Comparison of ENCODE assay signal across 8 cellular contexts in the genomic region with DNA sequence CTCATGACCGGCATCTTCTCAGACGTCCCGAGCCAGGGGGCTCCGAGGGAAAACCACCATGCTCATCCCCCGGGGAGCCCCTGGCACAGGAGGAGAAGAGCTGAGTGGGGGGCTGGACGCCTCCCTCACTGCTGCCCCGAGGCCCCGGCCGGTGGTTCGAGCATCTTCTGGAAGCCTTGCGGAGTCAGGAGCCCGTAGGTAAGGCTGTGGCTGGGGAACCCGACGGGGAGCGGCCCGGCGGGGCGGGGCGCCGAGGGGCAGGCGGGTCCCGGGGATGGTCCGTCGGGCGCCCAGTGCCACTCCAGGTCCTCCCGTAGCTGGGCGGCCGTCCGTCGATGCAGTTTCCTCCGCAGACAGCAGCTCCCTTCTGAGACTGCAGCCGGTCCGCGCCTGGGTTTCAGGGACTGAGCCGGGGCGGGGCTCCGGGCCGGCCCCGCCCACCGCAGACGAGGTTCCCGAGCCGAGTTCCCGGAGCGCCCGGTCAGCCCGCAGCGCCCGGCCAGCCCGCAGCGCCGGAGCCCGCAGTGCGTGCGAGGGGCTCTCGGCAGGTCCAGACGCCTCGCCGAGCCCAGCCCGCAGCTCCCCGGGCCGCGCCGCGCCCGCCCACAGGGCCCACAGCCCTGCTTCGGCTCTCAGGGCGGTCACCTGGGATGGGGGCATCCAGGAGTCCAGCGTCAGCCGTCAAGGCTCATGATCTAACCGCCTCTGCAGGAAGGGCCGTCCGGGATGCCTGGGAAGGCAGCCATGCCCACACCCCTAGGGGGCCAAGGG. TPM values are rescaled to one million over a fixed set of nuclear protein-coding genes. Genes with fewer than 3 reads are reported as not detected.
DNase-seq lines count a peak whose midpoint lies in the region; ATAC-seq, FAIRE-seq and TF ChIP-seq lines count a peak whose summit lies in the region.

Gene PGF, minus strand, starts transcription at position 369 of the 771 bp plus-strand sequence. Its CDS starts 355 bp downstream, at position 14.

- no peak within 1 kb of the TSS for H3K27ac Mint-ChIP-seq in activated CD8-positive, alpha-beta T cell treated with anti-CD3 and anti-CD28 coated beads for 36 hours

- H3K9me3 Mint-ChIP-seq in activated CD8-positive, alpha-beta T cell treated with anti-CD3 and anti-CD28 coated beads for 36 hours, result no peaks in the 10 kb centered on the region

- H3K4me1 Mint-ChIP-seq in activated CD8-positive, alpha-beta T cell treated with anti-CD3 and anti-CD28 coated beads for 36 hours (ENCODE audit: low read depth), result no peaks in the 10 kb centered on the region

- H3K27me3 ChIP-seq in mucosa of rectum (ENCODE audit: control insufficient read depth in 2 of 2, insufficient read depth in 2 of 2, low read length in 2 of 2), result no peaks in the 10 kb centered on the region

- FAIRE-seq in urothelium cell line (lab: Jason Lieb, UNC) (peak; percentile 84), RCC 7860 (lab: Jason Lieb, UNC) (no peak)

- TF ChIP-seq CTCF in activated CD8-positive, alpha-beta T cell treated with anti-CD3 and anti-CD28 coated beads for 36 hours (IDR thresholded peaks at IDR 0.05), result no peak

- peak within 1 kb of the TSS; percentile 57 to 59 for H3K4me3 ChIP-seq in mucosa of rectum (ENCODE audit: low read length in 2 of 2)

- H3K4me1 ChIP-seq in mucosa of rectum (ENCODE audit: control insufficient read depth in 2 of 2, insufficient read depth in 2 of 2, low read length in 2 of 2), result peaks cover 17 to 20% of the 10 kb centered on the region in 2 donors

- H3K27me3 Mint-ChIP-seq in activated CD8-positive, alpha-beta T cell treated with anti-CD3 and anti-CD28 coated beads for 36 hours, result peaks cover 10% of the 10 kb centered on the region

- H3K9ac ChIP-seq in mucosa of rectum (ENCODE audit: low read depth in 1 of 2, low read length in 2 of 2), result peak within 1 kb of the TSS; percentile 24 to 51

- peak; percentile 74 for ATAC-seq in activated CD8-positive, alpha-beta T cell treated with anti-CD3 and anti-CD28 coated beads for 36 hours
- peak; percentile 69 for ATAC-seq in esophagus mucosa

- H3K36me3 ChIP-seq in mucosa of rectum (ENCODE audit: control insufficient read depth in 2 of 2, insufficient read depth in 2 of 2, low read length in 2 of 2), result no peaks in the 10 kb centered on the region

- DNase-seq in NCI-H1092 treated with DMSO at 0.1 percent for 48 hours (lab: John Stamatoyannopoulos, UW) (peak; percentile 19), NCI-H1092 (lab: John Stamatoyannopoulos, UW) (no peak), MV-4-11 (lab: John Stamatoyannopoulos, UW) (peak; percentile 1), urothelium cell line (ENCODE audit: low spot score) (peak; percentile 90), RCC 7860 (ENCODE audit: low spot score) (no peak)
- peak; percentile 23 for DNase-seq in activated CD8-positive, alpha-beta T cell treated with anti-CD3 and anti-CD28 coated beads for 36 hours

- no peaks in the 10 kb centered on the region for H3K36me3 Mint-ChIP-seq in activated CD8-positive, alpha-beta T cell treated with anti-CD3 and anti-CD28 coated beads for 36 hours (ENCODE audit: low read depth)

- POLR2A ChIA-PET in activated CD8-positive, alpha-beta T cell treated with anti-CD3 and anti-CD28 coated beads for 36 hours (lab: Charles Lee), result no interaction called here

- intact Hi-C loops in activated CD8-positive, alpha-beta T cell treated with anti-CD3 and anti-CD28 coated beads for 36 hours (cut with micrococcal nuclease), result no loop called here

- CTCF ChIA-PET in activated CD8-positive, alpha-beta T cell treated with anti-CD3 and anti-CD28 coated beads for 36 hours (lab: Charles Lee), result interaction anchor here (0.7 to 1.8 kb wide), 4 partner anchors 8 to 133 kb away, joined by 3 to 4 read pairs (median 4); no protein-coding TSS in a partner anchor

- no peak within 1 kb of the TSS for H3K27ac ChIP-seq in mucosa of rectum (ENCODE audit: low read depth in 2 of 2, low read length in 2 of 2)

- peak within 1 kb of the TSS; percentile 46 for H3K4me3 Mint-ChIP-seq in activated CD8-positive, alpha-beta T cell treated with anti-CD3 and anti-CD28 coated beads for 36 hours

- H3K9me3 ChIP-seq in mucosa of rectum (ENCODE audit: control insufficient read depth in 2 of 2, low read length in 2 of 2), result no peaks in the 10 kb centered on the region

RNA-seq across cellular contexts. Expression of gene PGF, which starts in this region (rescaled TPM):
- under 1 TPM; 0.27 to 0.45 TPM for total RNA-seq in activated CD8-positive, alpha-beta T cell treated with anti-CD3 and anti-CD28 coated beads for 36 hours
- total RNA-seq in esophagus mucosa, result 4.1 TPM

Comparison
In these comparisons a context has a peak if more than half of its experiments do, and no peak if none do; other contexts are left out.
1. DNase-seq: peak in NCI-H1092 treated with DMSO at 0.1 percent for 48 hours (single experiment), MV-4-11 (single experiment) and urothelium cell line (single experiment); none in NCI-H1092 (single experiment) and RCC 7860 (single experiment).
2. Peak in DNase-seq and ATAC-seq in activated CD8-positive, alpha-beta T cell treated with anti-CD3 and anti-CD28 coated beads for 36 hours; RNA of the gene not detected or under 1 TPM.